15 cellular contexts compared by ENCODE assay signal in genomic region chr7:44280993-44281721, GRCh38. TPM values are rescaled to one million over a fixed set of nuclear protein-coding genes. Genes with fewer than 3 reads are reported as not detected.
DNase-seq lines count a peak whose midpoint lies in the region; ATAC-seq and TF ChIP-seq lines count a peak whose summit lies in the region.
"Had no signal": no experiment of that assay in that cellular context is flagged by ENCODE, and none has a peak within 500 bp of the region (broad histone marks: within the 10 kb centered on the region; RNA-seq: fewer than 3 reads in every experiment).

No MANE protein-coding gene starts in this region.

- H3K27ac Mint-ChIP-seq in Calu3 (ENCODE audit: unreplicated experiment): no peak overlapping the region
- H3K27ac Mint-ChIP-seq: activated CD4-positive, alpha-beta T cell treated with anti-CD3 and anti-CD28 coated beads, Interleukin-2, amount 10 ng/mL, durations not matched to agents 7 days and 5 days; activated naive CD8-positive, alpha-beta T cell treated with anti-CD3 and anti-CD28 coated beads for 36 hours; T-helper 1 cell treated with Interleukin-12 subunit alpha and Interleukin-12 subunit beta and Interleukin-4 antibody, amounts not matched to agents 30 μg/mL and 1 μg/mL, for 36 hours had no signal

- intact Hi-C loops in left ventricle myocardium superior (cut with micrococcal nuclease): no loop called here
- intact Hi-C loops in psoas muscle (cut with DNase I): loop anchor here in 1 of 2 donors (5.0 kb wide), 1 partner anchor 41 kb away; no protein-coding TSS in a partner anchor
- intact Hi-C loops in Calu3 (cut with micrococcal nuclease; ENCODE audit: unreplicated experiment): no loop called here

- H3K27me3 ChIP-seq in H7 (ENCODE audit: control insufficient read depth, insufficient read depth, low read length) (peaks cover 2% of the 10 kb centered on the region; the same call in 1 of the 2 replicates), psoas muscle (ENCODE audit: insufficient read depth in 3 of 3, low read length in 2 of 3) (no peaks in the 10 kb centered on the region)

- H3K4me3 Mint-ChIP-seq in Calu3 (ENCODE audit: low read depth, unreplicated experiment): no peak overlapping the region
- H3K4me3 Mint-ChIP-seq: activated CD4-positive, alpha-beta T cell treated with anti-CD3 and anti-CD28 coated beads, Interleukin-2, amount 10 ng/mL, durations not matched to agents 7 days and 5 days; activated naive CD8-positive, alpha-beta T cell treated with anti-CD3 and anti-CD28 coated beads for 36 hours; T-helper 1 cell treated with Interleukin-12 subunit alpha and Interleukin-12 subunit beta and Interleukin-4 antibody, amounts not matched to agents 30 μg/mL and 1 μg/mL, for 36 hours had no signal

- H3K4me1 Mint-ChIP-seq in Calu3 (ENCODE audit: low read depth, unreplicated experiment): no peaks in the 10 kb centered on the region
- H3K4me1 Mint-ChIP-seq: activated CD4-positive, alpha-beta T cell treated with anti-CD3 and anti-CD28 coated beads, Interleukin-2, amount 10 ng/mL, durations not matched to agents 7 days and 5 days; activated naive CD8-positive, alpha-beta T cell treated with anti-CD3 and anti-CD28 coated beads for 36 hours had no signal

- ATAC-seq in left ventricle myocardium superior (peak; percentile 12), psoas muscle (peak; percentile 20 to 33 (median 22)), HG03520 (IDR thresholded peaks at IDR 0.05; ENCODE audit: unreplicated experiment) (no peak)

- H3K27ac ChIP-seq in psoas muscle: peak overlapping the region; percentile 95

- H3K27me3 Mint-ChIP-seq in Calu3 (ENCODE audit: unreplicated experiment): peaks cover 85% of the 10 kb centered on the region
- H3K27me3 Mint-ChIP-seq: activated CD4-positive, alpha-beta T cell treated with anti-CD3 and anti-CD28 coated beads, Interleukin-2, amount 10 ng/mL, durations not matched to agents 7 days and 5 days; activated naive CD8-positive, alpha-beta T cell treated with anti-CD3 and anti-CD28 coated beads for 36 hours had no signal

- no peaks in the 10 kb centered on the region for H3K9me3 ChIP-seq in psoas muscle

- CTCF ChIA-PET in Calu3 (lab: Charles Lee): no interaction called here

- WGBS in psoas muscle, 3 donors: 38 to 65% (median 41%) methylated on average over 20 of the region's 20 CpGs

- H3K36me3 Mint-ChIP-seq in Calu3 (ENCODE audit: insufficient read depth, unreplicated experiment): no peaks in the 10 kb centered on the region
- H3K36me3 Mint-ChIP-seq: activated naive CD8-positive, alpha-beta T cell treated with anti-CD3 and anti-CD28 coated beads for 36 hours had no signal

- no TSS peak for BruUV-seq in Calu3 (replicated peaks; lab: Mats Ljungman, UMichigan)

- H3K4me3 ChIP-seq in H7 (ENCODE audit: insufficient read depth, low read depth, low read length): no peak overlapping the region
- H3K4me3 ChIP-seq in psoas muscle: no peak overlapping the region

- peaks cover 70% of the 10 kb centered on the region for H3K4me1 ChIP-seq in psoas muscle

- no peaks in the 10 kb centered on the region for H3K36me3 ChIP-seq in H7 (replicated peaks; ENCODE audit: control insufficient read depth, insufficient read depth, low read length)
- no peaks in the 10 kb centered on the region for H3K36me3 ChIP-seq in psoas muscle (ENCODE audit: insufficient read depth in 1 of 2, low read depth in 1 of 2)

- DNase-seq in H7 (peak; percentile 36), left ventricle myocardium superior (peak; percentile 62), psoas muscle (peak in 1 of 2 donors; percentile 72), GOT3 (lab: John Stamatoyannopoulos, UW) (no peak), Calu3 (no peak), CD1c-positive myeloid dendritic cell (ENCODE audit: extremely low spot score) (no peak)
- DNase-seq in activated CD8-positive, alpha-beta memory T cell treated with anti-CD3 and anti-CD28 coated beads, Interleukin-2, amount 50 U/mL, for 48 hours: peak; percentile 45
- DNase-seq: activated CD4-positive, alpha-beta T cell treated with anti-CD3 and anti-CD28 coated beads, Interleukin-2, amount 10 ng/mL, durations not matched to agents 7 days and 5 days; activated naive CD8-positive, alpha-beta T cell treated with anti-CD3 and anti-CD28 coated beads for 36 hours; NCI-H1436; NCI-H524; retina had no signal

- no peaks in the 10 kb centered on the region for H3K9me3 Mint-ChIP-seq in Calu3 (ENCODE audit: low read depth, unreplicated experiment)
- H3K9me3 Mint-ChIP-seq: activated CD4-positive, alpha-beta T cell treated with anti-CD3 and anti-CD28 coated beads, Interleukin-2, amount 10 ng/mL, durations not matched to agents 7 days and 5 days; activated naive CD8-positive, alpha-beta T cell treated with anti-CD3 and anti-CD28 coated beads for 36 hours; T-helper 1 cell treated with Interleukin-12 subunit alpha and Interleukin-12 subunit beta and Interleukin-4 antibody, amounts not matched to agents 30 μg/mL and 1 μg/mL, for 36 hours had no signal

- no peak for TF ChIP-seq CTCF in psoas muscle (IDR thresholded peaks at IDR 0.05)
- no peak for TF ChIP-seq CTCF in Calu3 (IDR thresholded peaks at IDR 0.05; ENCODE audit: unreplicated experiment)

RNA-seq across cellular contexts. Expression of gene CAMK2B, which starts 44.2 kb away (rescaled TPM):
- total RNA-seq in H7 (2014; rRNA removed; shearing (Covaris generic)): 0.31 TPM in 1 of 2 replicates, not detected in the other
- total RNA-seq in left ventricle myocardium superior (98.4 TPM), psoas muscle (10 to 100 TPM; 50.0 to 81.4 (median 67.2) TPM), Calu3 (2022) (0.12 TPM in 1 of 2 replicates, not detected in the other)
- polyA plus RNA-seq in psoas muscle: 10 to 100 TPM; 14.5 to 24.3 (median 19.9) TPM
- total RNA-seq: activated CD4-positive, alpha-beta T cell treated with anti-CD3 and anti-CD28 coated beads, Interleukin-2, amount 10 ng/mL, durations not matched to agents 7 days and 5 days; mononuclear cell had no signal

Comparison
In these comparisons a context has a peak if more than half of its experiments do, and no peak if none do; other contexts are left out.
1. DNase-seq: peak in H7 (single experiment), activated CD8-positive, alpha-beta memory T cell treated with anti-CD3 and anti-CD28 coated beads, Interleukin-2, amount 50 U/mL, for 48 hours (single experiment) and left ventricle myocardium superior (single experiment); none in GOT3 (single experiment), Calu3 (single experiment) and CD1c-positive myeloid dendritic cell (single experiment).
2. RNA of gene CAMK2B, which starts 44.2 kb away (total RNA-seq): 98.4 TPM in left ventricle myocardium superior (single experiment) and 50.0 to 81.4 TPM in psoas muscle; 0.31 TPM in H7 and 0.12 TPM in Calu3; every median in the first group is over 10 times any median in the second.